In genomic region chr16:2519711-2520080, GRCh38 we compare ENCODE assay signal across 8 cellular contexts. TPM values are rescaled to one million over a fixed set of nuclear protein-coding genes. Genes with fewer than 3 reads are reported as not detected.
DNase-seq lines count a peak whose midpoint lies in the region; ATAC-seq and TF ChIP-seq lines count a peak whose summit lies in the region.

No MANE protein-coding gene starts in this region.

- H3K4me3 ChIP-seq in adrenal gland: peak overlapping the region in 1 of 4 donors; percentile 89
- H3K4me3 ChIP-seq in liver (ENCODE audit: low read depth in 1 of 3, low read length in 3 of 3): peak overlapping the region in 1 of 3 donors; percentile 3
- H3K4me3 ChIP-seq in testis: peak overlapping the region; percentile 64 to 66

- peaks cover 49 to 61% of the 10 kb centered on the region in 2 donors for H3K4me1 ChIP-seq in adrenal gland (replicated peaks in 1 of 2)
- H3K4me1 ChIP-seq in liver (ENCODE audit: control insufficient read depth in 4 of 4, insufficient read depth in 4 of 4, low read length in 3 of 4): peaks cover 29 to 81% (median 76%) of the 10 kb centered on the region in 4 donors
- H3K4me1 ChIP-seq in testis: peaks cover 58% of the 10 kb centered on the region

- H3K36me3 ChIP-seq in adrenal gland (replicated peaks in 1 of 2) (peaks cover 0 to 25% of the 10 kb centered on the region in 2 donors), liver (ENCODE audit: control insufficient read depth in 4 of 4, insufficient read depth in 3 of 4, low read depth in 1 of 4, low read length in 3 of 4) (peaks cover 0 to 2% (median 2%) of the 10 kb centered on the region in 4 donors), testis (ENCODE audit: low read depth, missing control alignments) (no peaks in the 10 kb centered on the region)

- H3K27me3 Mint-ChIP-seq in T-helper 1 cell treated with Interleukin-12 subunit alpha and Interleukin-12 subunit beta and Interleukin-4 antibody, amounts not matched to agents 30 μg/mL and 1 μg/mL, for 36 hours (ENCODE audit: low read depth): no peaks in the 10 kb centered on the region

- DNase-seq in T-helper 1 cell: no peak
- peak in 3 of 7 donors; percentile 35 to 49 (median 46) for DNase-seq in adrenal gland
- DNase-seq in testis: no peak
- DNase-seq in NCI-H2081 treated with DMSO at 0.1 percent for 48 hours (lab: John Stamatoyannopoulos, UW): no peak

- WGBS in adrenal gland, 4 donors: 32 to 44% (median 38%) methylated on average over 16 to 22 of the region's 22 CpGs
- WGBS in liver: 64% methylated on average over 22 of the region's 22 CpGs
- WGBS in testis, 2 donors: 25 to 43% methylated on average over 19 to 21 of the region's 22 CpGs

- peaks cover 45% of the 10 kb centered on the region for H3K4me1 Mint-ChIP-seq in T-helper 1 cell treated with Interleukin-12 subunit alpha and Interleukin-12 subunit beta and Interleukin-4 antibody, amounts not matched to agents 30 μg/mL and 1 μg/mL, for 36 hours (ENCODE audit: low read depth)

- H3K36me3 Mint-ChIP-seq in T-helper 1 cell treated with Interleukin-12 subunit alpha and Interleukin-12 subunit beta and Interleukin-4 antibody, amounts not matched to agents 30 μg/mL and 1 μg/mL, for 36 hours (ENCODE audit: low read depth): peaks cover 21% of the 10 kb centered on the region

- intact Hi-C loops in adrenal gland (cut with DNase I): no loop called here
- intact Hi-C loops in testis (cut with DNase I; ENCODE audit: low total_unique reads): no loop called here

- TF ChIP-seq POLR2A in adrenal gland (IDR thresholded peaks at IDR 0.05) (no peak), testis (IDR thresholded peaks at IDR 0.05) (no peak)

- TF ChIP-seq RAD21 in liver (IDR thresholded peaks at IDR 0.05): no peak

- peak overlapping the region; percentile 92 for H3K27ac Mint-ChIP-seq in T-helper 1 cell treated with Interleukin-12 subunit alpha and Interleukin-12 subunit beta and Interleukin-4 antibody, amounts not matched to agents 30 μg/mL and 1 μg/mL, for 36 hours

- H3K4me3 Mint-ChIP-seq in T-helper 1 cell treated with Interleukin-12 subunit alpha and Interleukin-12 subunit beta and Interleukin-4 antibody, amounts not matched to agents 30 μg/mL and 1 μg/mL, for 36 hours: peak overlapping the region; percentile 77

- H3K9me3 ChIP-seq in adrenal gland (replicated peaks in 1 of 3): no peaks in the 10 kb centered on the region
- H3K9me3 ChIP-seq in liver (ENCODE audit: control insufficient read depth in 4 of 4, low read length in 3 of 4): no peaks in the 10 kb centered on the region
- H3K9me3 ChIP-seq in testis: no peaks in the 10 kb centered on the region

- TF ChIP-seq CTCF in adrenal gland (IDR thresholded peaks at IDR 0.05) (no peak), liver (IDR thresholded peaks at IDR 0.05; ENCODE audit: low read depth, low read length, missing input control) (no peak), testis (IDR thresholded peaks at IDR 0.05) (no peak)

- H3K9ac ChIP-seq in liver (ENCODE audit: low read depth in 1 of 2, low read length in 2 of 2): no peak overlapping the region

- H3K27me3 ChIP-seq in adrenal gland: no peaks in the 10 kb centered on the region
- H3K27me3 ChIP-seq in liver (ENCODE audit: control insufficient read depth in 4 of 4, insufficient read depth in 4 of 4, low read length in 3 of 4): no peaks in the 10 kb centered on the region
- H3K27me3 ChIP-seq in testis: no peaks in the 10 kb centered on the region

- H3K27ac ChIP-seq in adrenal gland (peak overlapping the region; percentile 25 to 99 (median 96)), liver (ENCODE audit: low read depth in 1 of 2, low read length in 2 of 2) (peak overlapping the region; percentile 28 to 56), testis (peak overlapping the region; percentile 65 to 73)

- ATAC-seq in HG02798 (IDR thresholded peaks at IDR 0.05; ENCODE audit: poor library complexity, unreplicated experiment) (no peak), GM21528 (IDR thresholded peaks at IDR 0.05; ENCODE audit: low FRiP score, unreplicated experiment) (no peak)

- H3K9me3 Mint-ChIP-seq in T-helper 1 cell treated with Interleukin-12 subunit alpha and Interleukin-12 subunit beta and Interleukin-4 antibody, amounts not matched to agents 30 μg/mL and 1 μg/mL, for 36 hours: no peaks in the 10 kb centered on the region

TF ChIP-seq in liver, 16 proteins besides CTCF, POLR2A, EP300 and RAD21:
- TF ChIP-seq HNF4G (IDR thresholded peaks at IDR 0.05) (no peak), GABPA (IDR thresholded peaks at IDR 0.05 in 1 of 2, conservative IDR thresholded peaks at IDR 0.05 in 1 of 2) (no peak), RXRA (IDR thresholded peaks at IDR 0.05) (no peak), HNF4A (conservative IDR thresholded peaks at IDR 0.05) (no peak), REST (IDR thresholded peaks at IDR 0.05) (no peak), FOXA1 (IDR thresholded peaks at IDR 0.05) (no peak), YY1 (IDR thresholded peaks at IDR 0.05) (no peak), JUND (IDR thresholded peaks at IDR 0.05) (no peak)
- TF ChIP-seq, protein P1, sequence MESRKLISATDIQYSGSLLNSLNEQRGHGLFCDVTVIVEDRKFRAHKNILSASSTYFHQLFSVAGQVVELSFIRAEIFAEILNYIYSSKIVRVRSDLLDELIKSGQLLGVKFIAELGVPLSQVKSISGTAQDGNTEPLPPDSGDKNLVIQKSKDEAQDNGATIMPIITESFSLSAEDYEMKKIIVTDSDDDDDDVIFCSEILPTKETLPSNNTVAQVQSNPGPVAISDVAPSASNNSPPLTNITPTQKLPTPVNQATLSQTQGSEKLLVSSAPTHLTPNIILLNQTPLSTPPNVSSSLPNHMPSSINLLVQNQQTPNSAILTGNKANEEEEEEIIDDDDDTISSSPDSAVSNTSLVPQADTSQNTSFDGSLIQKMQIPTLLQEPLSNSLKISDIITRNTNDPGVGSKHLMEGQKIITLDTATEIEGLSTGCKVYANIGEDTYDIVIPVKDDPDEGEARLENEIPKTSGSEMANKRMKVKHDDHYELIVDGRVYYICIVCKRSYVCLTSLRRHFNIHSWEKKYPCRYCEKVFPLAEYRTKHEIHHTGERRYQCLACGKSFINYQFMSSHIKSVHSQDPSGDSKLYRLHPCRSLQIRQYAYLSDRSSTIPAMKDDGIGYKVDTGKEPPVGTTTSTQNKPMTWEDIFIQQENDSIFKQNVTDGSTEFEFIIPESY (IDR thresholded peaks at IDR 0.05): no peak
- TF ChIP-seq, protein P2, sequence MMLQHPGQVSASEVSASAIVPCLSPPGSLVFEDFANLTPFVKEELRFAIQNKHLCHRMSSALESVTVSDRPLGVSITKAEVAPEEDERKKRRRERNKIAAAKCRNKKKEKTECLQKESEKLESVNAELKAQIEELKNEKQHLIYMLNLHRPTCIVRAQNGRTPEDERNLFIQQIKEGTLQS (IDR thresholded peaks at IDR 0.05): no peak

RNA-seq across cellular contexts. Expression of gene AMDHD2, which starts 0.5 kb away (rescaled TPM):
- total RNA-seq in adrenal gland: 100 to 1,000 TPM in 1 of 8 donors, 10 to 100 TPM in 7; 21.9 to 131 (median 68.7) TPM
- 100 to 1,000 TPM in 1 of 3 donors, 10 to 100 TPM in 1, 1 to 10 TPM in 1; 3.1 to 131 (median 54.6) TPM for polyA plus RNA-seq in adrenal gland
- 10 to 100 TPM; 20.9 to 25.3 TPM for total RNA-seq in liver
- polyA plus RNA-seq in liver: 10 to 100 TPM in 1 of 2 donors, 1 to 10 TPM in 1; 7.5 to 10.4 TPM
- total RNA-seq in testis: 10 to 100 TPM; 72.8 to 78.8 TPM
- polyA plus RNA-seq in testis (ENCODE audit: insufficient read depth, low read depth, low replicate concordance): 58.6 TPM

RNA-seq across cellular contexts. Expression of gene ATP6V0C, which starts 5.9 kb away (rescaled TPM):
- total RNA-seq in adrenal gland (100 to 1,000 TPM in 4 of 8 donors, 10 to 100 TPM in 4; 46.9 to 318 (median 169) TPM), liver (10 to 100 TPM; 17.6 to 27.3 TPM), testis (100 to 1,000 TPM; 180 to 190 TPM)
- polyA plus RNA-seq in adrenal gland (100 to 1,000 TPM in 2 of 3 donors, 10 to 100 TPM in 1; 64.4 to 236 (median 172) TPM), liver (100 to 1,000 TPM in 1 of 2 donors, 10 to 100 TPM in 1; 93.8 to 132 TPM), testis (ENCODE audit: insufficient read depth, low read depth, low replicate concordance) (182 TPM)

RNA-seq across cellular contexts. Expression of gene CEMP1, which starts 11.5 kb away (rescaled TPM):
- total RNA-seq in adrenal gland (not detected), liver (under 1 TPM; 0.17 to 0.23 TPM), testis (1 to 10 TPM; 5.4 to 5.5 TPM)
- polyA plus RNA-seq in adrenal gland (1 to 10 TPM in 2 of 3 donors, not detected in 1; 1.3 to 1.4 TPM), liver (1 to 10 TPM in 1 of 2 donors, under 1 TPM in 1; 0.06 to 1.6 TPM), testis (ENCODE audit: insufficient read depth, low read depth, low replicate concordance) (1.6 TPM)

RNA-seq across cellular contexts. Expression of gene PDPK1, which starts 18.1 kb away (rescaled TPM):
- 10 to 100 TPM; 39.2 to 68.0 (median 45.4) TPM for total RNA-seq in adrenal gland
- 10 to 100 TPM; 28.9 to 69.7 (median 31.0) TPM for polyA plus RNA-seq in adrenal gland
- total RNA-seq in liver: 10 to 100 TPM; 20.5 to 28.1 TPM
- polyA plus RNA-seq in liver: 10 to 100 TPM; 12.1 to 16.0 TPM
- 10 to 100 TPM; 61.1 to 75.3 TPM for total RNA-seq in testis
- 53.0 TPM for polyA plus RNA-seq in testis (ENCODE audit: insufficient read depth, low read depth, low replicate concordance)

RNA-seq across cellular contexts. Expression of gene TBC1D24, which starts 44.8 kb away (rescaled TPM):
- total RNA-seq in adrenal gland (10 to 100 TPM; 12.7 to 18.5 (median 14.7) TPM), liver (10 to 100 TPM; 14.6 to 22.3 TPM), testis (10 to 100 TPM; 11.2 to 13.5 TPM)
- polyA plus RNA-seq in adrenal gland (10 to 100 TPM in 1 of 3 donors, 1 to 10 TPM in 2; 3.9 to 13.8 (median 4.7) TPM), liver (1 to 10 TPM; 8.4 TPM), testis (ENCODE audit: insufficient read depth, low read depth, low replicate concordance) (5.3 TPM)

Comparison
In these comparisons a context has a peak if more than half of its experiments do, and no peak if none do; other contexts are left out.
1. H3K27ac ChIP-seq: peak in every context shown above with its lines; median percentile 96 in adrenal gland; 69 in testis; 42 in liver.